In the genomic region with DNA sequence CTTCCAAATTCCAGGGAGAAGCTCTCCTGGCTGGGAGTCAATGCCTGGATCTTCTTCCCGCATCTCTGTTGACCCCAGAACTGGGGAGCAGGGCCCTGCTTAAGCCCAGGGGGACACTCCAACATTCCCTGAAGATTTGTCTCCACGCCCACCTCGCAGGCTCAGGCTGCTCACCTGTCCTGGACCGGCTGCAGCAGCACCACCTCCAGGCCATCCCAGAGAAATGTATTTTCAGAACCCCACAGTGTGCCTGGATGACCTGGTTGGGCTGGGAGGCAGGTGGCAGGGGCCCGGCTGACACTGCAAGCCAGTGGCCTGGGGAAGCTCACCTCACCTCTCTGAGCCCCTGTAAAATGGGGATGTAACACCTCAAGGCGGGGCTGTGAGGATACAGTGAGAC, we compare ENCODE assay signal across 1 cellular context.
TF ChIP-seq lines count a peak whose summit lies in the region.

No MANE protein-coding gene starts in this region.

TF ChIP-seq in SK-N-SH treated with all-trans-retinoic acid at 6 μM for 48 hours, 23 proteins besides CTCF, POLR2A, EP300 and RAD21 (continued from another document):
- TF ChIP-seq, protein P1, sequence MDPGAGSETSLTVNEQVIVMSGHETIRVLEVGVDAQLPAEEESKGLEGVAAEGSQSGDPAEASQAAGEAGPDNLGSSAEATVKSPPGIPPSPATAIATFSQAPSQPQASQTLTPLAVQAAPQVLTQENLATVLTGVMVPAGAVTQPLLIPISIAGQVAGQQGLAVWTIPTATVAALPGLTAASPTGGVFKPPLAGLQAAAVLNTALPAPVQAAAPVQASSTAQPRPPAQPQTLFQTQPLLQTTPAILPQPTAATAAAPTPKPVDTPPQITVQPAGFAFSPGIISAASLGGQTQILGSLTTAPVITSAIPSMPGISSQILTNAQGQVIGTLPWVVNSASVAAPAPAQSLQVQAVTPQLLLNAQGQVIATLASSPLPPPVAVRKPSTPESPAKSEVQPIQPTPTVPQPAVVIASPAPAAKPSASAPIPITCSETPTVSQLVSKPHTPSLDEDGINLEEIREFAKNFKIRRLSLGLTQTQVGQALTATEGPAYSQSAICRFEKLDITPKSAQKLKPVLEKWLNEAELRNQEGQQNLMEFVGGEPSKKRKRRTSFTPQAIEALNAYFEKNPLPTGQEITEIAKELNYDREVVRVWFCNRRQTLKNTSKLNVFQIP (CRISPR knock-in tag; IDR thresholded peaks at IDR 0.05; ENCODE audit: borderline replicate concordance, low read depth) = no peak
- no peak for TF ChIP-seq ZC3H10 (CRISPR knock-in tag; IDR thresholded peaks at IDR 0.05)
- no peak for TF ChIP-seq CSDC2 (CRISPR knock-in tag; IDR thresholded peaks at IDR 0.05)
- TF ChIP-seq ESRRG (CRISPR knock-in tag; IDR thresholded peaks at IDR 0.05) = no peak
